Comparison of ENCODE assay signal across 15 cellular contexts in the genomic region with DNA sequence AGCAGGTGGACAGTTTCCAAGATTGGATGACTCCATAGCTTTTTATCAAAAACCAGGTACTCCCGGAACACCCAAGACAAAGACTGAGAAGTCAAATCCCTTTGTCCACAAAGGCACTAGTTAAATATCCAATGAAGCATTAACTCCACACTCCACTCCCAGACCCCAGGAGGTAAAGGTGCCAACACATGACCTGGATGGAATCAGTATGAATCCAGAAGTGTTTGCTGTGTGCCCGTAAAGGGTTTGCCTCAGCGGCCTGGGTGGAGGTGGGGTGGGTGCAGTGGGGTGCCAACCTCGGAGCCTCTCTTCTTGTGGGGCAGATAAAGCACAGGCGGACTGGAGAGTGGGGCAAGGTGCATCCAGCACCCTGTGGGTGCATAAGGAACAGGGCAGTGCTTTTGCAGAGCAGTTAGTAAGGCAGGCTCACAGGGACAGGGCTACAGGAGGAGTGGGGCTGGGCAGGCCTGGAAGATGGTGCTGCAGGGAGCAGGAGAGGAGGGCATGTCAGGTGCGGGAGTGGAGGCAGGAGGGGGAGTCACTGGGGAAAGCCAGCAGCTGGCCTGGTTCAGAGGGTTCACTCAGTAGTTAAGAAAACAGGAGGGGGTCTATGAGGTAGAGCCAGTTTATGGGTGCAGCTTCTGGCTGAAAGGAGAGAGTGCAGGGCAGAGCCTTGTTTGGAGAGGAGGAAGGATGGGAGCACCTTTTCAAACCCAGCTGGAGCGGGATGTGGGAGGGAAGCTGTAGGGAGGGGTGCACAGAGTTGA.
DNase-seq lines count a peak whose midpoint lies in the region; ATAC-seq and TF ChIP-seq lines count a peak whose summit lies in the region.
"Had no signal": no experiment of that assay in that cellular context is flagged by ENCODE, and none has a peak within 500 bp of the region (broad histone marks: within the 10 kb centered on the region; RNA-seq: fewer than 3 reads in every experiment).

No MANE protein-coding gene starts in this region.

- no peak overlapping the region for H2AFZ ChIP-seq in trophoblast cell (ENCODE audit: insufficient read depth, low read length, poor library complexity)

- H4K8ac ChIP-seq in trophoblast cell (ENCODE audit: low read depth, low read length), result no peak overlapping the region

- H3K4me1 ChIP-seq in trophoblast cell (ENCODE audit: control insufficient read depth in 1 of 2, insufficient read depth in 2 of 2, low read length in 2 of 2), result peaks cover 6 to 24% of the 10 kb centered on the region in 2 experiments

- H3K79me2 ChIP-seq in trophoblast cell (ENCODE audit: control insufficient read depth, insufficient read depth, low read length, poor library complexity), result no peaks in the 10 kb centered on the region

- no peak overlapping the region for H3K4ac ChIP-seq in trophoblast cell (ENCODE audit: low read depth, low read length)

- no peak overlapping the region for H3K4me3 ChIP-seq in trophoblast cell (ENCODE audit: low read depth, low read length)
- H3K4me3 ChIP-seq: BLaER1 treated with 17β-estradiol and CSF1 and Interleukin-3, amounts not matched to agents 10 nM and 100 nM; K562 had no signal

- H4K12ac ChIP-seq in trophoblast cell (ENCODE audit: low read depth, low read length), result no peak overlapping the region

- ATAC-seq in GM18868 (IDR thresholded peaks at IDR 0.05; ENCODE audit: unreplicated experiment), result no peak
- ATAC-seq: K562 had no signal

- WGBS in trophoblast cell (ENCODE audit: extremely low coverage, insufficient coverage, insufficient read length), result no CpG with 5 or more reads among the region's 7 CpGs

- no peak overlapping the region for H3K23ac ChIP-seq in trophoblast cell (ENCODE audit: low read length)

- H3K9ac ChIP-seq in trophoblast cell (ENCODE audit: low read length), result no peak overlapping the region
- H3K9ac ChIP-seq: BLaER1 treated with 17β-estradiol and CSF1 and Interleukin-3, amounts not matched to agents 10 nM and 100 nM had no signal

- H3K27ac ChIP-seq in VCaP, result peak overlapping the region; percentile 44; the same call in 1 of the 2 replicates
- no peak overlapping the region for H3K27ac ChIP-seq in trophoblast cell (ENCODE audit: low read depth, low read length)
- H3K27ac ChIP-seq: BLaER1 treated with 17β-estradiol and CSF1 and Interleukin-3, amounts not matched to agents 10 nM and 100 nM; WERI-Rb-1 had no signal

- H2AK5ac ChIP-seq in trophoblast cell (ENCODE audit: low read length), result peak overlapping the region; percentile 12

- H2BK120ac ChIP-seq in trophoblast cell (ENCODE audit: insufficient read depth, low read length, poor library complexity), result no peak overlapping the region

- TF ChIP-seq CTCF in VCaP (conservative IDR thresholded peaks at IDR 0.05) (no peak), GM10266 (IDR thresholded peaks at IDR 0.05; ENCODE audit: control insufficient read depth, insufficient read depth, low read depth, missing control alignments) (no peak)

- H4K91ac ChIP-seq in trophoblast cell (ENCODE audit: low read depth, low read length), result no peak overlapping the region

- H3K27me3 ChIP-seq in trophoblast cell (ENCODE audit: insufficient read depth, low read length), result peaks cover 24% of the 10 kb centered on the region

- H2BK12ac ChIP-seq in trophoblast cell (ENCODE audit: low read length), result no peak overlapping the region

- no peaks in the 10 kb centered on the region for H3K36me3 ChIP-seq in trophoblast cell (ENCODE audit: control insufficient read depth in 1 of 2, insufficient read depth in 2 of 2, low read length in 2 of 2)
- H3K36me3 ChIP-seq: BLaER1 treated with 17β-estradiol and CSF1 and Interleukin-3, amounts not matched to agents 10 nM and 100 nM; WERI-Rb-1 had no signal

- no peak overlapping the region for H3K18ac ChIP-seq in trophoblast cell (ENCODE audit: low read length)

- no peak overlapping the region for H3K4me2 ChIP-seq in trophoblast cell (ENCODE audit: low read length)
- H3K4me2 ChIP-seq: BLaER1 treated with 17β-estradiol and CSF1 and Interleukin-3, amounts not matched to agents 10 nM and 100 nM had no signal

- no peak overlapping the region for H3K14ac ChIP-seq in trophoblast cell (ENCODE audit: low read length)

- H2BK5ac ChIP-seq in trophoblast cell (ENCODE audit: low read depth, low read length, poor library complexity), result no peak overlapping the region

- no peaks in the 10 kb centered on the region for H3K9me3 ChIP-seq in trophoblast cell (ENCODE audit: insufficient read depth, low read depth, low read length)
- H3K9me3 ChIP-seq: BLaER1 treated with 17β-estradiol and CSF1 and Interleukin-3, amounts not matched to agents 10 nM and 100 nM had no signal

- DNase-seq in DMS53 treated with DMSO at 0.1 percent for 48 hours (lab: John Stamatoyannopoulos, UW; ENCODE audit: unreplicated experiment) (peak; percentile 61), NCI-H1092 (lab: John Stamatoyannopoulos, UW) (peak; percentile 92), trophoblast cell (no peak), GM10266 (ENCODE audit: extremely low spot score) (no peak), NOMO-1 treated with dmso at 0.1 percent for 144 hours (lab: John Stamatoyannopoulos, UW; ENCODE audit: unreplicated experiment) (no peak)
- DNase-seq: activated naive CD4-positive, alpha-beta T cell; effector memory CD4-positive, alpha-beta T cell; foreskin fibroblast; GF-D8; NCI-H1694 treated with DMSO at 0.1 percent for 48 hours; WERI-Rb-1 had no signal

- peaks cover 3% of the 10 kb centered on the region for H3K79me1 ChIP-seq in trophoblast cell (ENCODE audit: low read length)

Comparison
In these comparisons a context has a peak if more than half of its experiments do, and no peak if none do; other contexts are left out.
1. DNase-seq: peak in DMS53 treated with DMSO at 0.1 percent for 48 hours (single experiment) and NCI-H1092 (single experiment); none in trophoblast cell (0 of 2), GM10266 (single experiment) and NOMO-1 treated with dmso at 0.1 percent for 144 hours (single experiment).